ENCODE assay signal across 11 cellular contexts in the genomic region with DNA sequence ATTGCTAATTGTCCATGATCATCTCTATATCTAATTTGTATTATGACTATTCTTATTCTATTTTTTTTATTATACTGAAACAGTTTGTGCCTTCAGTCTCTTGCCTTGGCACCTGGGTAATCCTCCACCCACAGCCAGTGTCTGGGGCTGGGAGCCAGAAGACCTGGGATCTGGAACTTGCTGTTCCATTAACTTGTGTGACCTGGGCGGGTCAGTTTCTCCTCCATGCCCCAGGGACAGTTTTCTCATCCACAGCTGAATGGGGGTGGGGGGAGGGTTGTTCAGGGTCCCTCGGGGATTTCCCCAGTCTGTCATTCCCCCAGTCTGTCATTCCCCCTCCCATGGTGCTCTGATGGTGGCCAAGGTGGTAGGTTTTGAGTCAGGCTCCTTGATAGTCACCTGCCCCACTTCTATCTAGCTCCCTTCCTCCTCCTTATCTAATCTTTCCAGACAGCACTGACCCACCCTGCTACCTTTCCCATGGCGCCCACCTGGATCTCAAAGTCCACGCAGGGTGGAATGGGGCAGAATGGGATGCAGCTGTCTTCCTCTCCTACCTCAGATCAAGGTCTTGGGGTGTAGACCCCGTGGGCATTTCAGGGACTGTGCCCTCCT. TPM values are rescaled to one million over a fixed set of nuclear protein-coding genes. Genes with fewer than 3 reads are reported as not detected.
DNase-seq lines count a peak whose midpoint lies in the region; ATAC-seq, FAIRE-seq and TF ChIP-seq lines count a peak whose summit lies in the region.
"Had no signal": no experiment of that assay in that cellular context is flagged by ENCODE, and none has a peak within 500 bp of the region (broad histone marks: within the 10 kb centered on the region; RNA-seq: fewer than 3 reads in every experiment).

No MANE protein-coding gene starts in this region.

- CTCF ChIA-PET in HCT116 (lab: Charles Lee): interaction anchor here (0.6 to 2.3 kb wide), 2 partner anchors 11 to 42 kb away, joined by 3 to 8 read pairs; a partner anchor contains a TSS

- no peak for TF ChIP-seq RAD21 in HCT116 (IDR thresholded peaks at IDR 0.05; ENCODE audit: low read depth)

- H3K4me3 ChIP-seq in HCT116 (replicated peaks in 1 of 2; ENCODE audit: low read depth in 1 of 2, low read length in 2 of 2) (no peak overlapping the region), breast epithelium (no peak overlapping the region)

- POLR2A ChIA-PET in HCT116 (lab: Charles Lee): no interaction called here
- POLR2A ChIA-PET in naive thymus-derived CD8-positive, alpha-beta T cell (lab: Charles Lee): interaction anchor here (5.3 kb wide), 1 partner anchor 10 kb away, joined by 35 read pairs; a partner anchor contains a TSS

- peak overlapping the region in 9 of 10 donors; percentile 15 to 92 (median 88) for H3K4me3 Mint-ChIP-seq in naive thymus-derived CD8-positive, alpha-beta T cell

- no peaks in the 10 kb centered on the region for H3K9me3 Mint-ChIP-seq in naive thymus-derived CD8-positive, alpha-beta T cell

- TF ChIP-seq POLR2A in HCT116 (IDR thresholded peaks at IDR 0.05; ENCODE audit: borderline replicate concordance, extremely low read depth, insufficient read depth, insufficient read length): no peak
- TF ChIP-seq POLR2A in breast epithelium (IDR thresholded peaks at IDR 0.05): no peak

- H3K4me1 Mint-ChIP-seq in naive thymus-derived CD8-positive, alpha-beta T cell: peaks cover 44 to 76% (median 63%) of the 10 kb centered on the region in 4 donors

- intact Hi-C loops in HCT116 (cut with micrococcal nuclease) (loop anchor here (5.0 kb wide), 1 partner anchor 40 kb away; no protein-coding TSS in a partner anchor), breast epithelium (cut with DNase I; ENCODE audit: low total_unique reads) (no loop called here)

- no peaks in the 10 kb centered on the region for H3K27me3 Mint-ChIP-seq in naive thymus-derived CD8-positive, alpha-beta T cell

- peaks cover 0 to 16% (median 0%) of the 10 kb centered on the region in 3 donors for H3K36me3 Mint-ChIP-seq in naive thymus-derived CD8-positive, alpha-beta T cell

- FAIRE-seq in RCC 7860 (lab: Jason Lieb, UNC): no peak

- H4K20me1 ChIP-seq in HCT116 (ENCODE audit: insufficient read depth): peaks cover 4% of the 10 kb centered on the region; the same call in 1 of the 2 replicates

- no peaks in the 10 kb centered on the region for H3K9me3 ChIP-seq in HCT116 (ENCODE audit: control insufficient read depth in 1 of 2, insufficient read depth in 1 of 2, low read depth in 1 of 2, low read length in 2 of 2)
- H3K9me3 ChIP-seq in breast epithelium: no peaks in the 10 kb centered on the region
- H3K9me3 ChIP-seq: gastroesophageal sphincter had no signal

- H3K4me1 ChIP-seq in HCT116 (ENCODE audit: control insufficient read depth in 1 of 2, insufficient read depth in 2 of 2, low read length in 2 of 2) (peaks cover 18 to 40% of the 10 kb centered on the region in 2 experiments), breast epithelium (peaks cover 4 to 6% of the 10 kb centered on the region in 2 donors), foreskin keratinocyte (peaks cover 32% of the 10 kb centered on the region)

- H3K9ac ChIP-seq in HCT116 (ENCODE audit: low read length): no peak overlapping the region

- H3K36me3 ChIP-seq in HCT116 (ENCODE audit: control insufficient read depth in 1 of 2, insufficient read depth in 2 of 2, low read length in 2 of 2) (peaks cover 0 to 12% of the 10 kb centered on the region in 2 experiments; a peak in 2 of 4 replicates), breast epithelium (no peaks in the 10 kb centered on the region)
- H3K36me3 ChIP-seq: gastroesophageal sphincter had no signal

- TF ChIP-seq CTCF in 22Rv1 (IDR thresholded peaks at IDR 0.05) (no peak), HCT116 (IDR thresholded peaks at IDR 0.05 in 2 of 3, conservative IDR thresholded peaks at IDR 0.05 in 1 of 3; ENCODE audit: borderline replicate concordance in 1 of 3, insufficient read depth in 1 of 3, low read depth in 2 of 3, low read length in 2 of 3) (no peak), breast epithelium (IDR thresholded peaks at IDR 0.05) (no peak), foreskin keratinocyte (conservative IDR thresholded peaks at IDR 0.05) (no peak)

- H3K4me2 ChIP-seq in HCT116 (ENCODE audit: low read length): peak overlapping the region; percentile 80

- no TSS peak for BruUV-seq in HCT116 (replicated peaks; lab: Mats Ljungman, UMichigan)

- H3K79me2 ChIP-seq in HCT116 (ENCODE audit: insufficient read depth, low read length): peaks cover 92% of the 10 kb centered on the region

- H3K27me3 ChIP-seq in HCT116 (ENCODE audit: insufficient read depth, low read length): no peaks in the 10 kb centered on the region
- no peaks in the 10 kb centered on the region for H3K27me3 ChIP-seq in breast epithelium
- no peaks in the 10 kb centered on the region for H3K27me3 ChIP-seq in foreskin keratinocyte

- no peak overlapping the region for H2AFZ ChIP-seq in HCT116 (ENCODE audit: low read depth, low read length, poor library complexity, severe bottlenecking)

- no peaks in the 10 kb centered on the region for H3K9me2 ChIP-seq in HCT116 (ENCODE audit: insufficient read depth)

- H3K27ac Mint-ChIP-seq in naive thymus-derived CD8-positive, alpha-beta T cell: peak overlapping the region in 7 of 10 donors; percentile 24 to 86 (median 82)

- no peak for DNase-seq in HCT116 (ENCODE audit: low read depth, low spot score)
- DNase-seq in breast epithelium (ENCODE audit: low spot score in 2 of 2): no peak
- DNase-seq in naive thymus-derived CD8-positive, alpha-beta T cell: no peak
- DNase-seq in RCC 7860 (ENCODE audit: low spot score): no peak
- no peak for DNase-seq in A172 (ENCODE audit: low spot score)
- DNase-seq in foreskin keratinocyte: no peak
- DNase-seq: GOT3; NK-92 treated with Interleukin-12 subunit alpha and Interleukin-12 subunit beta, amount 100 ng/mL, for 24 hours had no signal

- RAD21 ChIA-PET in HCT116 (lab: Charles Lee; ENCODE audit: low non-redundant PET in 1 of 2, low total read pairs in 2 of 2, uncharacterized antibody in 2 of 2, unreplicated experiment in 2 of 2): interaction anchor here in 1 of 2 experiments (1.6 kb wide), 1 partner anchor 42 kb away, joined by 4 read pairs; no protein-coding TSS in a partner anchor

- ATAC-seq in HCT116 (no peak), HG03108 (IDR thresholded peaks at IDR 0.05; ENCODE audit: unreplicated experiment) (no peak), foreskin keratinocyte (no peak)
- ATAC-seq in naive thymus-derived CD8-positive, alpha-beta T cell: no peak
- ATAC-seq: gastroesophageal sphincter had no signal

- H3K27ac ChIP-seq in 22Rv1: peak overlapping the region; percentile 57
- H3K27ac ChIP-seq in HCT116 (ENCODE audit: low read depth, low read length): no peak overlapping the region
- peak overlapping the region; percentile 36 to 41 for H3K27ac ChIP-seq in breast epithelium
- no peak overlapping the region for H3K27ac ChIP-seq in foreskin keratinocyte

TF ChIP-seq in HCT116, 20 proteins besides CTCF, POLR2A, EP300 and RAD21 (continues in another document):
- TF ChIP-seq CBX3 (IDR thresholded peaks at IDR 0.05; ENCODE audit: low read depth): no peak
- TF ChIP-seq SIN3A (IDR thresholded peaks at IDR 0.05; ENCODE audit: low read depth): no peak
- TF ChIP-seq JUND (IDR thresholded peaks at IDR 0.05): no peak
- TF ChIP-seq SP1 (IDR thresholded peaks at IDR 0.05; ENCODE audit: low read depth): no peak
- no peak for TF ChIP-seq SRF (IDR thresholded peaks at IDR 0.05; ENCODE audit: low read depth)
- TF ChIP-seq, protein P1, sequence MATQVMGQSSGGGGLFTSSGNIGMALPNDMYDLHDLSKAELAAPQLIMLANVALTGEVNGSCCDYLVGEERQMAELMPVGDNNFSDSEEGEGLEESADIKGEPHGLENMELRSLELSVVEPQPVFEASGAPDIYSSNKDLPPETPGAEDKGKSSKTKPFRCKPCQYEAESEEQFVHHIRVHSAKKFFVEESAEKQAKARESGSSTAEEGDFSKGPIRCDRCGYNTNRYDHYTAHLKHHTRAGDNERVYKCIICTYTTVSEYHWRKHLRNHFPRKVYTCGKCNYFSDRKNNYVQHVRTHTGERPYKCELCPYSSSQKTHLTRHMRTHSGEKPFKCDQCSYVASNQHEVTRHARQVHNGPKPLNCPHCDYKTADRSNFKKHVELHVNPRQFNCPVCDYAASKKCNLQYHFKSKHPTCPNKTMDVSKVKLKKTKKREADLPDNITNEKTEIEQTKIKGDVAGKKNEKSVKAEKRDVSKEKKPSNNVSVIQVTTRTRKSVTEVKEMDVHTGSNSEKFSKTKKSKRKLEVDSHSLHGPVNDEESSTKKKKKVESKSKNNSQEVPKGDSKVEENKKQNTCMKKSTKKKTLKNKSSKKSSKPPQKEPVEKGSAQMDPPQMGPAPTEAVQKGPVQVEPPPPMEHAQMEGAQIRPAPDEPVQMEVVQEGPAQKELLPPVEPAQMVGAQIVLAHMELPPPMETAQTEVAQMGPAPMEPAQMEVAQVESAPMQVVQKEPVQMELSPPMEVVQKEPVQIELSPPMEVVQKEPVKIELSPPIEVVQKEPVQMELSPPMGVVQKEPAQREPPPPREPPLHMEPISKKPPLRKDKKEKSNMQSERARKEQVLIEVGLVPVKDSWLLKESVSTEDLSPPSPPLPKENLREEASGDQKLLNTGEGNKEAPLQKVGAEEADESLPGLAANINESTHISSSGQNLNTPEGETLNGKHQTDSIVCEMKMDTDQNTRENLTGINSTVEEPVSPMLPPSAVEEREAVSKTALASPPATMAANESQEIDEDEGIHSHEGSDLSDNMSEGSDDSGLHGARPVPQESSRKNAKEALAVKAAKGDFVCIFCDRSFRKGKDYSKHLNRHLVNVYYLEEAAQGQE (IDR thresholded peaks at IDR 0.05; ENCODE audit: low read depth): no peak
- TF ChIP-seq ZFX (IDR thresholded peaks at IDR 0.05): no peak
- no peak for TF ChIP-seq EGR1 (IDR thresholded peaks at IDR 0.05; ENCODE audit: low read depth)

RNA-seq across cellular contexts. Expression of a gene that starts 11.0 kb away (rescaled TPM):
- total RNA-seq in HCT116 (2021; ENCODE audit: unreplicated experiment): 103 TPM
- polyA plus RNA-seq in HCT116 (2012): 121 and 137 TPM in 2 replicates
- 10 to 100 TPM; 18.4 to 40.0 (median 27.7) TPM for total RNA-seq in breast epithelium
- total RNA-seq in naive thymus-derived CD8-positive, alpha-beta T cell: 10 to 100 TPM; 44.3 to 46.2 TPM
- 1 to 10 TPM in 2 of 3 donors, under 1 TPM in 1; 0.98 to 4.9 (median 2.4) TPM for polyA plus RNA-seq in naive thymus-derived CD8-positive, alpha-beta T cell
- total RNA-seq in A172 (2014; rRNA removed; shearing (Covaris generic)): 57.5 and 59.8 TPM in 2 replicates
- 76.5 and 82.0 TPM in 2 replicates for total RNA-seq in foreskin keratinocyte
- 23.4 and 26.1 TPM in 2 replicates for polyA plus RNA-seq in foreskin keratinocyte

RNA-seq across cellular contexts. Expression of a gene that starts 52.0 kb away (rescaled TPM):
- total RNA-seq in HCT116 (2021; ENCODE audit: unreplicated experiment): 18.9 TPM
- 15.7 and 17.6 TPM in 2 replicates for polyA plus RNA-seq in HCT116 (2012)
- total RNA-seq in breast epithelium: 10 to 100 TPM in 1 of 3 donors, 1 to 10 TPM in 2; 6.7 to 11.1 (median 7.0) TPM
- 10 to 100 TPM; 16.3 to 16.5 TPM for total RNA-seq in naive thymus-derived CD8-positive, alpha-beta T cell
- polyA plus RNA-seq in naive thymus-derived CD8-positive, alpha-beta T cell: 10 to 100 TPM; 11.8 to 20.9 (median 13.2) TPM
- total RNA-seq in A172 (2014; rRNA removed; shearing (Covaris generic)): 23.1 and 27.1 TPM in 2 replicates
- 77.0 and 82.9 TPM in 2 replicates for total RNA-seq in foreskin keratinocyte
- polyA plus RNA-seq in foreskin keratinocyte: 92.0 and 93.8 TPM in 2 replicates

Comparison
In these comparisons a context has a peak if more than half of its experiments do, and no peak if none do; other contexts are left out.
1. H3K27ac ChIP-seq: peak in 22Rv1 (single experiment) and breast epithelium (2 of 2); none in HCT116 (single experiment) and foreskin keratinocyte (single experiment).